In the genomic region with DNA sequence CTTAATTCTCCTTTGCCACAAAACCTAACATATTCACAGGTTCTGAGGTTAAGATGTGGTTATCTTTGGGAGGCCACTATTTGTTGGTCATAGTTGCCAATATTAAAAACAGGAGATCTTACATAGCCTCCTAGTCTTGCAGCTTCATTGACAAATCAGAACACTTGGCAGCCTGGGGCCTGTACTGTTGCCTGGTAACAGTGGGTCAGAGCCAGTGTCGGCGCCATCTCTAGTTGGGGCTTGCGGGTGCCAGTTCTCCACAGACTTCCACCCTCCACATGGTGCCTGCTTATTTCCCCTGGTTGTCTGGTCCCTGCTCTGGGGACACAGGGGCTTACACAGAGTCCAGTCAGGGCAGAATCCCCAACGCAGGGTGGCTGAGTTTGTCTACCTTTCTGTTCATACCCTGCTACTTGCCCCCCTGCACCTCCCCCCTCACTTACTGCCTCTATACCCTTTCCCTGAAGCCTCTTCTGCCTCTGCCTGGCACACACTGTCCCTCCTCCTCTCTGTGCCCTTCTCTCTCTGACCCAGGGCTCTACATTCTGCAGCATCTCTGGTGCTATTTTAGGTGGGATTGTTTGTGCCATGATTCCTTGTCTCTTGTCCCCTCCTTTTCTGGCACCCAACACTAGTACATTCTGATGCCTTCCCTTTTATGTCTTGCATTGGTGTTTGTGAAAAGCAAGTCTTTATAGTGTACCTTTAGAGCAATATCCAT, we compare ENCODE assay signal across 1 cellular context.
TF ChIP-seq lines count a peak whose summit lies in the region.

No MANE protein-coding gene starts in this region.

TF ChIP-seq in WTC11, 78 proteins besides CTCF, POLR2A, EP300 and RAD21 (continued from another document):
- TF ChIP-seq PREB (CRISPR knock-in tag; IDR thresholded peaks at IDR 0.05; ENCODE audit: borderline replicate concordance): no peak
- TF ChIP-seq, protein P1, sequence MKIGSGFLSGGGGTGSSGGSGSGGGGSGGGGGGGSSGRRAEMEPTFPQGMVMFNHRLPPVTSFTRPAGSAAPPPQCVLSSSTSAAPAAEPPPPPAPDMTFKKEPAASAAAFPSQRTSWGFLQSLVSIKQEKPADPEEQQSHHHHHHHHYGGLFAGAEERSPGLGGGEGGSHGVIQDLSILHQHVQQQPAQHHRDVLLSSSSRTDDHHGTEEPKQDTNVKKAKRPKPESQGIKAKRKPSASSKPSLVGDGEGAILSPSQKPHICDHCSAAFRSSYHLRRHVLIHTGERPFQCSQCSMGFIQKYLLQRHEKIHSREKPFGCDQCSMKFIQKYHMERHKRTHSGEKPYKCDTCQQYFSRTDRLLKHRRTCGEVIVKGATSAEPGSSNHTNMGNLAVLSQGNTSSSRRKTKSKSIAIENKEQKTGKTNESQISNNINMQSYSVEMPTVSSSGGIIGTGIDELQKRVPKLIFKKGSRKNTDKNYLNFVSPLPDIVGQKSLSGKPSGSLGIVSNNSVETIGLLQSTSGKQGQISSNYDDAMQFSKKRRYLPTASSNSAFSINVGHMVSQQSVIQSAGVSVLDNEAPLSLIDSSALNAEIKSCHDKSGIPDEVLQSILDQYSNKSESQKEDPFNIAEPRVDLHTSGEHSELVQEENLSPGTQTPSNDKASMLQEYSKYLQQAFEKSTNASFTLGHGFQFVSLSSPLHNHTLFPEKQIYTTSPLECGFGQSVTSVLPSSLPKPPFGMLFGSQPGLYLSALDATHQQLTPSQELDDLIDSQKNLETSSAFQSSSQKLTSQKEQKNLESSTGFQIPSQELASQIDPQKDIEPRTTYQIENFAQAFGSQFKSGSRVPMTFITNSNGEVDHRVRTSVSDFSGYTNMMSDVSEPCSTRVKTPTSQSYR (CRISPR knock-in tag; IDR thresholded peaks at IDR 0.05): no peak
- TF ChIP-seq, protein P2, sequence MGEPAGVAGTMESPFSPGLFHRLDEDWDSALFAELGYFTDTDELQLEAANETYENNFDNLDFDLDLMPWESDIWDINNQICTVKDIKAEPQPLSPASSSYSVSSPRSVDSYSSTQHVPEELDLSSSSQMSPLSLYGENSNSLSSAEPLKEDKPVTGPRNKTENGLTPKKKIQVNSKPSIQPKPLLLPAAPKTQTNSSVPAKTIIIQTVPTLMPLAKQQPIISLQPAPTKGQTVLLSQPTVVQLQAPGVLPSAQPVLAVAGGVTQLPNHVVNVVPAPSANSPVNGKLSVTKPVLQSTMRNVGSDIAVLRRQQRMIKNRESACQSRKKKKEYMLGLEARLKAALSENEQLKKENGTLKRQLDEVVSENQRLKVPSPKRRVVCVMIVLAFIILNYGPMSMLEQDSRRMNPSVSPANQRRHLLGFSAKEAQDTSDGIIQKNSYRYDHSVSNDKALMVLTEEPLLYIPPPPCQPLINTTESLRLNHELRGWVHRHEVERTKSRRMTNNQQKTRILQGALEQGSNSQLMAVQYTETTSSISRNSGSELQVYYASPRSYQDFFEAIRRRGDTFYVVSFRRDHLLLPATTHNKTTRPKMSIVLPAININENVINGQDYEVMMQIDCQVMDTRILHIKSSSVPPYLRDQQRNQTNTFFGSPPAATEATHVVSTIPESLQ (CRISPR knock-in tag; IDR thresholded peaks at IDR 0.05): no peak
- no peak for TF ChIP-seq HMGA2 (CRISPR knock-in tag; IDR thresholded peaks at IDR 0.05)
- TF ChIP-seq E2F5 (CRISPR knock-in tag; IDR thresholded peaks at IDR 0.05): no peak
- no peak for TF ChIP-seq MYBL2 (CRISPR knock-in tag; IDR thresholded peaks at IDR 0.05)
- no peak for TF ChIP-seq TCF7 (CRISPR knock-in tag; IDR thresholded peaks at IDR 0.05; ENCODE audit: low read depth)
- TF ChIP-seq ZNF423 (CRISPR knock-in tag; IDR thresholded peaks at IDR 0.05): no peak
- no peak for TF ChIP-seq TP53 (CRISPR knock-in tag; IDR thresholded peaks at IDR 0.05)
- TF ChIP-seq ZSCAN18 (CRISPR knock-in tag; IDR thresholded peaks at IDR 0.05): no peak
- no peak for TF ChIP-seq ZNF317 (CRISPR knock-in tag; IDR thresholded peaks at IDR 0.05; ENCODE audit: borderline replicate concordance, low read depth)
